In the genomic region with DNA sequence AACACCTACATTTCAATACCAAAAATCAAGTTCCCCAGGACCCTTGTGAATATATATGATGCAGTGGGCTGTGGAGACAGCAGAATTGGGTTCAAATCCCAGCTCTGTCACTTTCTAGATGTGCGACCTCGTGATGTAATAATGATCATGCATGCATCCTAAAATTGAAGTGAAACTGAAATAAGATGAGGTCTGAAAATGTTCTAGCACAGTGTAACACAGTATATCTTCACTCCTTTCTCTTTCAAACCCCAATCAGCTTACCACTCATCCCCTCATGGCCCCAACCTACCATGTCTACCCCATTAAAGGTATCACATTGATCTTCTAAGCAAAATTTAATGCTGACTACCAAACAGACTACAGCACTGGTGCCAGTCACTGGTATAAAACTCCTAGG, we compare ENCODE assay signal across 7 cellular contexts.
"Had no signal": no experiment of that assay in that cellular context is flagged by ENCODE, and none has a peak within 500 bp of the region (broad histone marks: within the 10 kb centered on the region; RNA-seq: fewer than 3 reads in every experiment).

No MANE protein-coding gene starts in this region.

- ATAC-seq: foreskin keratinocyte had no signal

- DNase-seq: activated CD4-positive, alpha-beta memory T cell treated with anti-CD3 and anti-CD28 coated beads for 36 hours; activated CD4-positive, CD25-positive, alpha-beta regulatory T cell treated with anti-CD3 and anti-CD28 coated beads, Interleukin-2, amount 50 U/mL, for 72 hours; activated T-cell treated with anti-CD3 and anti-CD28 coated beads, Interleukin-2, amount 50 U/mL, for 48 hours; esophagus squamous epithelium; foreskin keratinocyte; head of caudate nucleus; naive B cell had no signal
